1 cellular context compared by ENCODE assay signal in genomic region chr12:126663304-126664094, GRCh38.
TF ChIP-seq lines count a peak whose summit lies in the region.

No MANE protein-coding gene starts in this region.

TF ChIP-seq in SK-N-SH treated with all-trans-retinoic acid at 6 μM for 48 hours, 23 proteins besides CTCF, POLR2A, EP300 and RAD21 (continued from another document):
- TF ChIP-seq, protein P1, sequence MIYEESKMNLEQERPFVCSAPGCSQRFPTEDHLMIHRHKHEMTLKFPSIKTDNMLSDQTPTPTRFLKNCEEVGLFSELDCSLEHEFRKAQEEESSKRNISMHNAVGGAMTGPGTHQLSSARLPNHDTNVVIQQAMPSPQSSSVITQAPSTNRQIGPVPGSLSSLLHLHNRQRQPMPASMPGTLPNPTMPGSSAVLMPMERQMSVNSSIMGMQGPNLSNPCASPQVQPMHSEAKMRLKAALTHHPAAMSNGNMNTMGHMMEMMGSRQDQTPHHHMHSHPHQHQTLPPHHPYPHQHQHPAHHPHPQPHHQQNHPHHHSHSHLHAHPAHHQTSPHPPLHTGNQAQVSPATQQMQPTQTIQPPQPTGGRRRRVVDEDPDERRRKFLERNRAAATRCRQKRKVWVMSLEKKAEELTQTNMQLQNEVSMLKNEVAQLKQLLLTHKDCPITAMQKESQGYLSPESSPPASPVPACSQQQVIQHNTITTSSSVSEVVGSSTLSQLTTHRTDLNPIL (CRISPR knock-in tag; IDR thresholded peaks at IDR 0.05; ENCODE audit: low read depth), result no peak
- TF ChIP-seq TCF4 (CRISPR knock-in tag; IDR thresholded peaks at IDR 0.05; ENCODE audit: borderline replicate concordance) (no peak), CSDC2 (CRISPR knock-in tag; IDR thresholded peaks at IDR 0.05) (no peak), ISL1 (CRISPR knock-in tag; IDR thresholded peaks at IDR 0.05) (no peak)
TF ChIP-seq in SK-N-SH treated with all-trans-retinoic acid at 6 μM for 48 hours: peak in this region for 0.
